ENCODE assay signal across 14 cellular contexts in the genomic region with DNA sequence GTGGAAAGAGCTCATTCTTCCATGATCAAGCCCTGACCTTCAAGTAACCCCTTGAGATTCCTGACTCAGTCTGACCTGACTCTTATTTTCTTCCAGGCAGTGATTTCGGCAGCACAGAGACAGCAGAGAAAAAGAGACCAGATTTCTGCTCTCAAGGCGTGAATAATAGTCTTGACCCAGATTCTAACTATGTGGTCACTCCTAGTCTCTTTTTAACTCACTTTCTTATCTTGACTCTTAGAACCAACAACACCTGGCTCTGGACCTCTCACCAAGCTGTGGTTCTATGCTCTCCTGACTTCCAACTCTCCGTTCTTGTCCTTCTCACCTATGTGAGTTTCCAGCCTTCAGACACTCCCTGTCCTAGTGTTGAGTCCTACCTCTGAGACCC. TPM values are rescaled to one million over a fixed set of nuclear protein-coding genes. Genes with fewer than 3 reads are reported as not detected.
DNase-seq lines count a peak whose midpoint lies in the region; ATAC-seq and TF ChIP-seq lines count a peak whose summit lies in the region.
"Had no signal": no experiment of that assay in that cellular context is flagged by ENCODE, and none has a peak within 500 bp of the region (broad histone marks: within the 10 kb centered on the region; RNA-seq: fewer than 3 reads in every experiment).

No MANE protein-coding gene starts in this region.

- no peaks in the 10 kb centered on the region for H3K27me3 ChIP-seq in gastroesophageal sphincter

- no peak overlapping the region for H3K4me3 Mint-ChIP-seq in activated naive CD4-positive, alpha-beta T cell treated with anti-CD3 and anti-CD28 coated beads, Interleukin-2, amount 10 ng/mL, durations not matched to agents 7 days and 5 days
- H3K4me3 Mint-ChIP-seq in type B pancreatic cell = no peak overlapping the region
- H3K4me3 Mint-ChIP-seq: HFFc6 had no signal

- peaks cover 10 to 29% of the 10 kb centered on the region in 2 donors for H3K9me3 Mint-ChIP-seq in activated naive CD4-positive, alpha-beta T cell treated with anti-CD3 and anti-CD28 coated beads, Interleukin-2, amount 50 U/mL, for 72 hours
- H3K9me3 Mint-ChIP-seq in activated naive CD4-positive, alpha-beta T cell treated with anti-CD3 and anti-CD28 coated beads, Interleukin-2, amount 10 ng/mL, durations not matched to agents 7 days and 5 days = peaks cover 22% of the 10 kb centered on the region
- peaks cover 14% of the 10 kb centered on the region for H3K9me3 Mint-ChIP-seq in type B pancreatic cell

- peaks cover 6 to 37% of the 10 kb centered on the region in 2 donors for H3K36me3 Mint-ChIP-seq in activated naive CD4-positive, alpha-beta T cell treated with anti-CD3 and anti-CD28 coated beads, Interleukin-2, amount 50 U/mL, for 72 hours
- H3K36me3 Mint-ChIP-seq in activated naive CD4-positive, alpha-beta T cell treated with anti-CD3 and anti-CD28 coated beads, Interleukin-2, amount 10 ng/mL, durations not matched to agents 7 days and 5 days = peaks cover 14% of the 10 kb centered on the region
- no peaks in the 10 kb centered on the region for H3K36me3 Mint-ChIP-seq in type B pancreatic cell

- peak; percentile 3 to 7 for ATAC-seq in activated naive CD4-positive, alpha-beta T cell treated with anti-CD3 and anti-CD28 coated beads, Interleukin-2, amount 50 U/mL, for 72 hours
- ATAC-seq in gastroesophageal sphincter (peak; percentile 61), GM19023 (IDR thresholded peaks at IDR 0.05; ENCODE audit: unreplicated experiment) (no peak)

- H3K27ac Mint-ChIP-seq in activated naive CD4-positive, alpha-beta T cell treated with anti-CD3 and anti-CD28 coated beads, Interleukin-2, amount 50 U/mL, for 72 hours = peak overlapping the region; percentile 59 to 89
- H3K27ac Mint-ChIP-seq in activated naive CD4-positive, alpha-beta T cell treated with anti-CD3 and anti-CD28 coated beads, Interleukin-2, amount 10 ng/mL, durations not matched to agents 7 days and 5 days = no peak overlapping the region
- H3K27ac Mint-ChIP-seq in type B pancreatic cell = peak overlapping the region; percentile 12
- H3K27ac Mint-ChIP-seq: HFFc6 had no signal

- TF ChIP-seq EP300 in gastroesophageal sphincter (IDR thresholded peaks at IDR 0.05) = no peak

- no peak for TF ChIP-seq CTCF in gastroesophageal sphincter (IDR thresholded peaks at IDR 0.05)
- no peak for TF ChIP-seq CTCF in type B pancreatic cell (conservative IDR thresholded peaks at IDR 0.05)

- no peaks in the 10 kb centered on the region for H3K36me3 ChIP-seq in gastroesophageal sphincter

- no peaks in the 10 kb centered on the region for H3K27me3 Mint-ChIP-seq in activated naive CD4-positive, alpha-beta T cell treated with anti-CD3 and anti-CD28 coated beads, Interleukin-2, amount 10 ng/mL, durations not matched to agents 7 days and 5 days
- H3K27me3 Mint-ChIP-seq in type B pancreatic cell = peaks cover 4% of the 10 kb centered on the region

- no peak for TF ChIP-seq POLR2A in gastroesophageal sphincter (IDR thresholded peaks at IDR 0.05)

- WGBS in gastroesophageal sphincter (ENCODE audit: low coverage in 1 of 2), 2 donors = 74 to 90% methylated on average over 3 of the region's 3 CpGs

- DNase-seq in activated naive CD4-positive, alpha-beta T cell treated with anti-CD3 and anti-CD28 coated beads, Interleukin-2, amount 50 U/mL, for 72 hours (ENCODE audit: low spot score in 2 of 2) = no peak
- no peak for DNase-seq in activated naive CD4-positive, alpha-beta T cell treated with anti-CD3 and anti-CD28 coated beads, Interleukin-2, amount 10 ng/mL, durations not matched to agents 7 days and 5 days
- peak; percentile 27 for DNase-seq in LoVo (ENCODE audit: low spot score)
- DNase-seq in type B pancreatic cell (ENCODE audit: extremely low spot score, unreplicated experiment) = no peak
- DNase-seq in SKM-1 treated with dmso at 0.1 percent for 144 hours (lab: John Stamatoyannopoulos, UW; ENCODE audit: unreplicated experiment) = no peak
- no peak for DNase-seq in KG1 (lab: John Stamatoyannopoulos, UW)
- DNase-seq: effector CD8-positive, alpha-beta T cell; glutamatergic neuron; HFFc6; NCI-H2227 treated with DMSO at 0.1 percent for 48 hours; occipital lobe; T1000 had no signal

- no peak overlapping the region for H3K27ac ChIP-seq in gastroesophageal sphincter

- CTCF ChIA-PET in activated naive CD4-positive, alpha-beta T cell treated with anti-CD3 and anti-CD28 coated beads, Interleukin-2, amount 10 ng/mL, durations not matched to agents 7 days and 5 days (lab: Charles Lee) = interaction anchor here (1.3 to 1.4 kb wide), 2 partner anchors 16 to 18 kb away, joined by 3 to 4 read pairs; no protein-coding TSS in a partner anchor

- H3K9me3 ChIP-seq in gastroesophageal sphincter = peaks cover 0 to 10% (median 0%) of the 10 kb centered on the region in 3 donors

- no peak overlapping the region for H3K4me3 ChIP-seq in gastroesophageal sphincter

- peaks cover 68% of the 10 kb centered on the region for H3K4me1 Mint-ChIP-seq in activated naive CD4-positive, alpha-beta T cell treated with anti-CD3 and anti-CD28 coated beads, Interleukin-2, amount 10 ng/mL, durations not matched to agents 7 days and 5 days
- H3K4me1 Mint-ChIP-seq in type B pancreatic cell (ENCODE audit: unreplicated experiment) = no peaks in the 10 kb centered on the region

- no peaks in the 10 kb centered on the region for H3K4me1 ChIP-seq in gastroesophageal sphincter

RNA-seq across cellular contexts. Expression of a gene that starts 36.9 kb away (rescaled TPM):
- total RNA-seq in activated naive CD4-positive, alpha-beta T cell treated with anti-CD3 and anti-CD28 coated beads, Interleukin-2, amount 50 U/mL, for 72 hours = 10 to 100 TPM; 28.4 to 38.6 TPM
- total RNA-seq in gastroesophageal sphincter (10 to 100 TPM; 15.0 to 26.3 (median 21.4) TPM), type B pancreatic cell (ENCODE audit: low replicate concordance) (7.5 and 9.3 TPM in 2 replicates)
